Comparison of ENCODE assay signal across 8 cellular contexts in the genomic region with DNA sequence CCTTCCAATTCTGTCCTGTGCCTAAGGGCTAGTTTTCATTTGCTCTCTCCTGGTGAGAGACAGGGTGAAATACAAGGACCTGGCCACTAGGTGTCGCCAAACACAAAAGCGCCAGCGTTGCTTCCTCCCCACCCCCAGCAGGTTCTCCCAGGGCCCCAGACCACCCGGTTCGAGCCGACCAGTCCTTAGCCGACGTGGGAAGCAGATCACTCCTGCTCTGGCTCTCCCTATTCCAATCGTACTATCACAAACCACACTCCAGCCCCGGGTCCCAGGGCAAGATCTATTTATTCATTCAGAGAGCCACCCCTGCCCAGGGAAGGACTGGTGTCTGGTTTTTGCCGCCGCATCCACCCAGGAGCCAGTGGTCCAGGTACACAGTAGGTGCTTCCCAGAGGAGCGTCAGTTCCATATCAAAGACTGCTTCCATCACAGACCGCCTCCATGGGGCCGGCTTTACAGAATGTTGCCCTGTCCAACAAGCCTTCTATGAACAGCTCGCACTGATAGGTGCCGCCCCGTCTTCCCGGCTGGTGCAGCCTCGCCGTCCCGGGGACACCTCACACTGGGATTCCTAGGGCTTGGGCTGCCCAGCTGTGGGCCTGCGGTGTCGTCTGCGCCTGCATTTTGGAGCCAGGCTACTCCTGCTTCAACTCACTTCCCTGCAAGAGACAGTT. TPM values are rescaled to one million over a fixed set of nuclear protein-coding genes. Genes with fewer than 3 reads are reported as not detected.
DNase-seq lines count a peak whose midpoint lies in the region; ATAC-seq and TF ChIP-seq lines count a peak whose summit lies in the region.

No MANE protein-coding gene starts in this region.

- H3K4me1 Mint-ChIP-seq in activated naive CD4-positive, alpha-beta T cell treated with anti-CD3 and anti-CD28 coated beads, Interleukin-2, amount 10 ng/mL, durations not matched to agents 7 days and 5 days, result peaks cover 5% of the 10 kb centered on the region
- peaks cover 16% of the 10 kb centered on the region for H3K4me1 Mint-ChIP-seq in glutamatergic neuron (ENCODE audit: low read depth, unreplicated experiment)

- peaks cover 5% of the 10 kb centered on the region for H3K4me1 ChIP-seq in osteoblast (ENCODE audit: insufficient read depth, low read length)
- peaks cover 0 to 17% (median 12%) of the 10 kb centered on the region in 4 donors for H3K4me1 ChIP-seq in tibial artery

- peak overlapping the region; percentile 60 for H3K4me2 ChIP-seq in osteoblast (ENCODE audit: insufficient read depth, low read length)

- no peak overlapping the region for H3K4me3 Mint-ChIP-seq in activated naive CD4-positive, alpha-beta T cell treated with anti-CD3 and anti-CD28 coated beads, Interleukin-2, amount 10 ng/mL, durations not matched to agents 7 days and 5 days
- peak overlapping the region; percentile 41 for H3K4me3 Mint-ChIP-seq in glutamatergic neuron (ENCODE audit: unreplicated experiment)

- H4K20me1 ChIP-seq in osteoblast (ENCODE audit: insufficient read depth, low read length), result peaks cover 13% of the 10 kb centered on the region

- no peaks in the 10 kb centered on the region for H3K36me3 Mint-ChIP-seq in activated naive CD4-positive, alpha-beta T cell treated with anti-CD3 and anti-CD28 coated beads, Interleukin-2, amount 10 ng/mL, durations not matched to agents 7 days and 5 days
- H3K36me3 Mint-ChIP-seq in glutamatergic neuron (ENCODE audit: unreplicated experiment), result no peaks in the 10 kb centered on the region

- CTCF ChIA-PET in activated naive CD4-positive, alpha-beta T cell treated with anti-CD3 and anti-CD28 coated beads, Interleukin-2, amount 10 ng/mL, durations not matched to agents 7 days and 5 days (lab: Charles Lee), result interaction anchor here (0.6 to 19.8 kb wide), 19 partner anchors 9 to 463 kb away, joined by 3 to 314 read pairs (median 4); a partner anchor contains a TSS

- H2AFZ ChIP-seq in osteoblast (ENCODE audit: low read length), result peak overlapping the region; percentile 56

- no peaks in the 10 kb centered on the region for H3K9me3 Mint-ChIP-seq in activated naive CD4-positive, alpha-beta T cell treated with anti-CD3 and anti-CD28 coated beads, Interleukin-2, amount 10 ng/mL, durations not matched to agents 7 days and 5 days
- peaks cover 5% of the 10 kb centered on the region for H3K9me3 Mint-ChIP-seq in glutamatergic neuron (ENCODE audit: unreplicated experiment)

- no peak overlapping the region for H3K27ac Mint-ChIP-seq in activated naive CD4-positive, alpha-beta T cell treated with anti-CD3 and anti-CD28 coated beads, Interleukin-2, amount 10 ng/mL, durations not matched to agents 7 days and 5 days
- H3K27ac Mint-ChIP-seq in glutamatergic neuron (ENCODE audit: unreplicated experiment), result peak overlapping the region; percentile 31

- H3K27me3 ChIP-seq in osteoblast (ENCODE audit: insufficient read depth, low read length) (peaks cover 3% of the 10 kb centered on the region), tibial artery (no peaks in the 10 kb centered on the region)

- peak; percentile 96 for TF ChIP-seq CTCF in GM12872 (IDR thresholded peaks at IDR 0.05; ENCODE audit: insufficient read depth, low read depth, low read length)
- TF ChIP-seq CTCF in LNCaP clone FGC (IDR thresholded peaks at IDR 0.05; ENCODE audit: control insufficient read depth, extremely low read depth, insufficient read depth), result peak; percentile 89
- peak; percentile 94 for TF ChIP-seq CTCF in glutamatergic neuron (IDR thresholded peaks at IDR 0.05; ENCODE audit: partially characterized antibody, unreplicated experiment)
- TF ChIP-seq CTCF in osteoblast (IDR thresholded peaks at IDR 0.05; ENCODE audit: extremely low read depth, low read depth, low read length), result peak; percentile 94
- TF ChIP-seq CTCF in tibial artery (IDR thresholded peaks at IDR 0.05), result peak; percentile 92 to 94

- H3K27ac ChIP-seq in osteoblast (ENCODE audit: low read depth, low read length), result no peak overlapping the region
- peak overlapping the region; percentile 42 to 60 for H3K27ac ChIP-seq in tibial artery

- H3K4me3 ChIP-seq in LNCaP clone FGC (ENCODE audit: low read depth, low read length) (no peak overlapping the region), osteoblast (ENCODE audit: insufficient read depth, low read length) (peak overlapping the region; percentile 44), tibial artery (peak overlapping the region; percentile 18 to 24)

- DNase-seq in LNCaP clone FGC (ENCODE audit: low read depth) (peak; percentile 27), SK-N-DZ (ENCODE audit: low spot score) (peak; percentile 60), glutamatergic neuron (peak; percentile 87), osteoblast (ENCODE audit: insufficient read length, low spot score, missing footprints) (peak; percentile 98), tibial artery (peak; percentile 47 to 77)
- DNase-seq in activated naive CD4-positive, alpha-beta T cell treated with anti-CD3 and anti-CD28 coated beads, Interleukin-2, amount 10 ng/mL, durations not matched to agents 7 days and 5 days, result peak; percentile 84

- H3K36me3 ChIP-seq in osteoblast (ENCODE audit: insufficient read depth, low read length) (no peaks in the 10 kb centered on the region), tibial artery (peaks cover 0 to 24% (median 17%) of the 10 kb centered on the region in 3 donors)

- H3K27me3 Mint-ChIP-seq in activated naive CD4-positive, alpha-beta T cell treated with anti-CD3 and anti-CD28 coated beads, Interleukin-2, amount 10 ng/mL, durations not matched to agents 7 days and 5 days, result peaks cover 3% of the 10 kb centered on the region
- H3K27me3 Mint-ChIP-seq in glutamatergic neuron (ENCODE audit: unreplicated experiment), result no peaks in the 10 kb centered on the region

- H3K9me3 ChIP-seq in osteoblast (ENCODE audit: low read depth, low read length) (no peaks in the 10 kb centered on the region), tibial artery (no peaks in the 10 kb centered on the region)

- no peaks in the 10 kb centered on the region for H3K79me2 ChIP-seq in osteoblast (ENCODE audit: insufficient read depth, low read length)

- no peak for ATAC-seq in HG03571 (IDR thresholded peaks at IDR 0.05; ENCODE audit: unreplicated experiment)

- intact Hi-C loops in tibial artery (cut with DNase I; ENCODE audit: low total_unique reads), result loop anchor here (5.0 kb wide), 1 partner anchor 67 kb away; a partner anchor contains a TSS

RNA-seq across cellular contexts. Expression of a gene that starts 35.0 kb away (rescaled TPM):
- 23.0 and 30.9 TPM in 2 replicates for polyA plus RNA-seq in SK-N-DZ (2014; cell fraction: cytosol; rRNA removed)
- polyA plus RNA-seq in SK-N-DZ (2014; cell fraction: nucleus; rRNA removed), result 14.2 and 17.4 TPM in 2 replicates
- total RNA-seq in glutamatergic neuron (ENCODE audit: unreplicated experiment), result 50.7 TPM
- 17.7 and 18.5 TPM in 2 replicates for total RNA-seq in osteoblast

RNA-seq across cellular contexts. Expression of a gene that starts 51.3 kb away (rescaled TPM):
- polyA plus RNA-seq in SK-N-DZ (2014; cell fraction: cytosol; rRNA removed), result 31.0 and 37.5 TPM in 2 replicates
- 17.5 and 26.6 TPM in 2 replicates for polyA plus RNA-seq in SK-N-DZ (2014; cell fraction: nucleus; rRNA removed)
- 139 TPM for total RNA-seq in glutamatergic neuron (ENCODE audit: unreplicated experiment)
- 110 and 140 TPM in 2 replicates for total RNA-seq in osteoblast

Comparison
In these comparisons a context has a peak if more than half of its experiments do, and no peak if none do; other contexts are left out.
1. DNase-seq: peak in every context shown above with its lines; median percentile 98 in osteoblast; 87 in glutamatergic neuron; 84 in activated naive CD4-positive, alpha-beta T cell treated with anti-CD3 and anti-CD28 coated beads, Interleukin-2, amount 10 ng/mL, durations not matched to agents 7 days and 5 days; 62 in tibial artery; 60 in SK-N-DZ; 27 in LNCaP clone FGC.